ENCODE assay signal across 31 cellular contexts in genomic region chr7:82384779-82385178, GRCh38. TPM values are rescaled to one million over a fixed set of nuclear protein-coding genes. Genes with fewer than 3 reads are reported as not detected.
"Had no signal": no experiment of that assay in that cellular context is flagged by ENCODE, and none has a peak within 500 bp of the region (broad histone marks: within the 10 kb centered on the region; RNA-seq: fewer than 3 reads in every experiment).

No MANE protein-coding gene starts in this region.

- H3K4me1 Mint-ChIP-seq: activated naive CD8-positive, alpha-beta T cell treated with anti-CD3 and anti-CD28 coated beads, Interleukin-2, amount 10 ng/mL, durations not matched to agents 7 days and 5 days had no signal

- H3K27me3 Mint-ChIP-seq: activated naive CD8-positive, alpha-beta T cell treated with anti-CD3 and anti-CD28 coated beads, Interleukin-2, amount 10 ng/mL, durations not matched to agents 7 days and 5 days; effector memory CD8-positive, alpha-beta T cell; stimulated activated naive CD8-positive, alpha-beta T cell treated with anti-CD3 and anti-CD28 coated beads, Interleukin-15, Interleukin-2, amounts not matched to agents 100 ng/mL and 50 ng/mL, for 24 hours had no signal

- FAIRE-seq: endothelial cell of umbilical vein, keratinocyte, TTC549 had no signal

- H3K9me3 Mint-ChIP-seq: activated naive CD8-positive, alpha-beta T cell treated with anti-CD3 and anti-CD28 coated beads, Interleukin-2, amount 10 ng/mL, durations not matched to agents 7 days and 5 days; activated T-helper 2 cell treated with anti-CD3 and anti-CD28 coated beads, Interferon-gamma antibody, Interleukin-2, Interleukin-4, amounts not matched to agents 10 μg/mL and 5 μg/mL and 100 μg/mL, durations not matched to agents 14 hours and 24 hours and 36 hours; effector memory CD8-positive, alpha-beta T cell; neural crest cell; stimulated activated naive CD8-positive, alpha-beta T cell treated with anti-CD3 and anti-CD28 coated beads, Interleukin-15, Interleukin-2, amounts not matched to agents 100 ng/mL and 50 ng/mL, for 24 hours had no signal

- ATAC-seq: activated T-cell treated with anti-CD3 and anti-CD28 coated beads, Interleukin-2, amount 50 U/mL, for 4 hours; effector memory CD8-positive, alpha-beta T cell; left lobe of liver; lower lobe of right lung; mucosa of descending colon; right lobe of liver had no signal

- H3K9me3 ChIP-seq: colonic mucosa, esophagus muscularis mucosa, gastrocnemius medialis, lower lobe of right lung, mucosa of descending colon, right lobe of liver, thyroid gland had no signal

- H3K36me3 Mint-ChIP-seq: activated naive CD8-positive, alpha-beta T cell treated with anti-CD3 and anti-CD28 coated beads, Interleukin-2, amount 10 ng/mL, durations not matched to agents 7 days and 5 days had no signal

- H3K4me3 ChIP-seq: colonic mucosa, dorsolateral prefrontal cortex, esophagus muscularis mucosa, gastrocnemius medialis, lower lobe of right lung, mucosa of descending colon, right lobe of liver, skin epidermis, thyroid gland had no signal

- H3K4me3 Mint-ChIP-seq: activated naive CD8-positive, alpha-beta T cell treated with anti-CD3 and anti-CD28 coated beads, Interleukin-2, amount 10 ng/mL, durations not matched to agents 7 days and 5 days; activated T-cell treated with anti-CD3 and anti-CD28 coated beads, Interleukin-2, amount 50 U/mL, for 4 hours; effector memory CD8-positive, alpha-beta T cell; neural crest cell; stimulated activated naive CD8-positive, alpha-beta T cell treated with anti-CD3 and anti-CD28 coated beads, Interleukin-15, Interleukin-2, amounts not matched to agents 100 ng/mL and 50 ng/mL, for 24 hours had no signal

- H3K27ac ChIP-seq: colonic mucosa, dorsolateral prefrontal cortex, esophagus muscularis mucosa, lower lobe of right lung, right lobe of liver, skin epidermis, thyroid gland, WERI-Rb-1 had no signal

- H3K27ac Mint-ChIP-seq: activated naive CD8-positive, alpha-beta T cell treated with anti-CD3 and anti-CD28 coated beads, Interleukin-2, amount 10 ng/mL, durations not matched to agents 7 days and 5 days; activated T-helper 2 cell treated with anti-CD3 and anti-CD28 coated beads, Interferon-gamma antibody, Interleukin-2, Interleukin-4, amounts not matched to agents 10 μg/mL and 5 μg/mL and 100 μg/mL, durations not matched to agents 14 hours and 24 hours and 36 hours; effector memory CD8-positive, alpha-beta T cell; stimulated activated naive CD8-positive, alpha-beta T cell treated with anti-CD3 and anti-CD28 coated beads, Interleukin-15, Interleukin-2, amounts not matched to agents 100 ng/mL and 50 ng/mL, for 24 hours had no signal

- H3K27me3 ChIP-seq: colonic mucosa, dorsolateral prefrontal cortex, esophagus muscularis mucosa, gastrocnemius medialis, right lobe of liver, thyroid gland had no signal

- H3K36me3 ChIP-seq: colonic mucosa, esophagus muscularis mucosa, gastrocnemius medialis, lower lobe of right lung, right lobe of liver, thyroid gland, WERI-Rb-1 had no signal

- DNase-seq: activated CD4-positive, alpha-beta T cell treated with anti-CD3 and anti-CD28 coated beads for 1 hour; activated CD4-positive, alpha-beta T cell treated with anti-CD3 and anti-CD28 coated beads, Interleukin-2, amount 50 U/mL, for 4 hours; activated CD8-positive, alpha-beta memory T cell treated with anti-CD3 and anti-CD28 coated beads for 24 hours; activated CD8-positive, alpha-beta memory T cell treated with anti-CD3 and anti-CD28 coated beads, Interleukin-2, amount 50 U/mL, for 4 hours; activated naive CD4-positive, alpha-beta T cell treated with Interleukin-2 at 50 U/mL for 16 hours; activated naive CD8-positive, alpha-beta T cell treated with anti-CD3 and anti-CD28 coated beads, Interleukin-2, amount 10 ng/mL, durations not matched to agents 7 days and 5 days; activated T-cell treated with anti-CD3 and anti-CD28 coated beads, Interleukin-2, amount 50 U/mL, for 4 hours; amygdala; colonic mucosa; dorsolateral prefrontal cortex; effector memory CD8-positive, alpha-beta T cell; gastrocnemius medialis; head of caudate nucleus; lower lobe of right lung; mesendoderm; mucosa of descending colon; occipital lobe; right lobe of liver; stimulated activated CD4-positive, alpha-beta T cell treated with anti-CD3 and anti-CD28 coated beads, Interleukin-1b, Interleukin-23, amount 100 ng/mL, for 48 hours; substantia nigra; thyroid gland; WERI-Rb-1 had no signal

- H3K4me1 ChIP-seq: colonic mucosa, lower lobe of right lung, right lobe of liver had no signal

RNA-seq across cellular contexts. Expression of gene CACNA2D1, which starts 58.8 kb away (rescaled TPM):
- total RNA-seq: activated naive CD8-positive, alpha-beta T cell treated with anti-CD3 and anti-CD28 coated beads, Interleukin-2, amount 10 ng/mL, durations not matched to agents 7 days and 5 days; activated T-helper 2 cell treated with anti-CD3 and anti-CD28 coated beads, Interferon-gamma antibody, Interleukin-2, Interleukin-4, amounts not matched to agents 10 μg/mL and 5 μg/mL and 100 μg/mL, durations not matched to agents 14 hours and 24 hours and 36 hours had no signal
